ENCODE assay signal across 8 cellular contexts in the genomic region with DNA sequence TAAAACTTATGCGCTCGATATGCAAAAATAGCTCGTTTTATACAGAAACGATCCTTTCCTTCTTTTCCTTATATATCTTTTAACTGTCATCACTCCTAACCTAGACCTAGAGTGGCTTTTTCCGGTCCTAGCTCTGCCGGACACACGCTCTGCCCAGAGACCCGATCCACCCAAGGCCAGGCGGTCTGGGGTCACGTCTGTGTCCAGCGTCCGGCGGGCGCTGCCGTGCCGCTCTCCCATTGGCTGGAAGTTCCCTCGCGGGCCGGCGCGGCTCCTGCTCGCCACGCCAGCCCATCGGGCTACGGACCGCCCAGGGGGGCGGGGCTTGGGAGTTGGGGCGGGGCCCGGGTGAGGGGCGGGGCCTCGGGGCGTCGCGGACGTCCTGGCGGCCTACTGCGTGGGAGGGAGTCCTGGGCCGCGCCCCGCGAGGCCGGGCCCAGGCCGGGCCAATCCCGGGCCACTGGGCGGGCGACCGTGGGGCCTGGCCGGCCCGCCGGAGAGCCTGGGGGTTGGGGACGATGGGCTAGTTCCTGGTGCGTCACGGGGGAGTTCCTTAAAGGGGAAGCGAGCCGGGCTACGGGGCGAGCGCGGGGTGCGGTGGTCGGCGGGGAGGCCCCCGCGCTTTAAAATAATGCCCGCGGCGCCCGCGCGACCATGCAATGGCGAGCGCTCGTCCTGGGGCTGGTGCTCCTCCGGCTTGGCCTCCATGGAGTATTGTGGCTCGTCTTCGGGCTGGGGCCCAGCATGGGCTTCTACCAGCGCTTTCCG. TPM values are rescaled to one million over a fixed set of nuclear protein-coding genes. Genes with fewer than 3 reads are reported as not detected.
A peak's percentile ranks its signal among the peaks of the same experiment; 100 is the strongest.
DNase-seq lines count a peak whose midpoint lies in the region; TF ChIP-seq lines count a peak whose summit lies in the region.

A gene (plus strand): TSS at position 556 of the 768 bp plus-strand sequence. CDS start 99 bp downstream, at position 655.

- no peaks in the 10 kb centered on the region for H3K27me3 ChIP-seq in stomach

- peaks cover 3% of the 10 kb centered on the region; the same call in 1 of the 2 replicates for H3K4me1 ChIP-seq in ES-I3 (ENCODE audit: insufficient read depth, low read length)
- peaks cover 30 to 73% (median 58%) of the 10 kb centered on the region in 4 donors for H3K4me1 ChIP-seq in stomach

- H3K4me1 Mint-ChIP-seq in neural crest cell, result peaks cover 41% of the 10 kb centered on the region

- peak within 1 kb of the TSS; percentile 89 for H3K4me3 ChIP-seq in foreskin fibroblast (ENCODE audit: low read depth in 1 of 2, low read length in 2 of 2)
- H3K4me3 ChIP-seq in stomach, result peak within 1 kb of the TSS; percentile 68 to 96 (median 87)

- H3K27ac Mint-ChIP-seq in neural crest cell (ENCODE audit: unreplicated experiment), result peak within 1 kb of the TSS; percentile 91

- H3K9me3 ChIP-seq in ES-I3 (ENCODE audit: control insufficient read depth, insufficient read depth, low read length) (no peaks in the 10 kb centered on the region), stomach (no peaks in the 10 kb centered on the region)

- TF ChIP-seq CTCF in foreskin fibroblast (IDR thresholded peaks at IDR 0.05; ENCODE audit: low read depth, low read length) (no peak), neural crest cell (conservative IDR thresholded peaks at IDR 0.05) (no peak), stomach (IDR thresholded peaks at IDR 0.05) (no peak)

- peak within 1 kb of the TSS; percentile 93 to 100 (median 99) for H3K27ac ChIP-seq in stomach

- H3K9me3 Mint-ChIP-seq in neural crest cell, result no peaks in the 10 kb centered on the region

- DNase-seq in GOT3 (lab: John Stamatoyannopoulos, UW) (peak; percentile 88), LHCN-M2 (ENCODE audit: low read depth) (peak; percentile 94), SIG-M5 treated with dmso at 0.1 percent for 504 hours (lab: John Stamatoyannopoulos, UW; ENCODE audit: unreplicated experiment) (peak; percentile 95), activated gamma-delta T cell treated with Interleukin-2 at 50 U/mL for 16 hours (peak; percentile 94), foreskin fibroblast (peak; percentile 96 to 98), neural crest cell (ENCODE audit: low read depth, low spot score) (peak; percentile 96), stomach (peak; percentile 96)

- TF ChIP-seq POLR2A in stomach (IDR thresholded peaks at IDR 0.05), result peak in 2 of 4 donors; percentile 17 to 63

- peaks cover 8% of the 10 kb centered on the region for H3K36me3 Mint-ChIP-seq in neural crest cell (ENCODE audit: low read depth)

- peak within 1 kb of the TSS; percentile 100 for H3K4me3 Mint-ChIP-seq in neural crest cell

- H3K9ac ChIP-seq in ES-I3 (ENCODE audit: low read depth, low read length), result peak within 1 kb of the TSS; percentile 90

- TF ChIP-seq EP300 in stomach (IDR thresholded peaks at IDR 0.05), result no peak

- H3K36me3 ChIP-seq in ES-I3 (ENCODE audit: insufficient read depth, low read length) (no peaks in the 10 kb centered on the region), stomach (peaks cover under 1 to 10% (median 5%) of the 10 kb centered on the region in 4 donors)

- 0 to 1% (median 0%) methylated on average over 25 to 78 of the region's 78 CpGs for WGBS in stomach, 5 donors

- no peaks in the 10 kb centered on the region for H3K27me3 Mint-ChIP-seq in neural crest cell (ENCODE audit: low read depth)

- intact Hi-C loops in stomach (cut with DNase I; ENCODE audit: low total_unique reads), result loop anchor here (10.0 kb wide), 1 partner anchor 63 kb away; a partner anchor contains a TSS

RNA-seq across cellular contexts. Expression of the gene that starts here (rescaled TPM):
- 25.6 and 25.7 TPM in 2 replicates for total RNA-seq in LHCN-M2 (2014; rRNA removed)
- 8.9 TPM for polyA plus RNA-seq in LHCN-M2 (2012)
- total RNA-seq in neural crest cell, result 19.7 and 21.2 TPM in 2 replicates
- 100 to 1,000 TPM in 1 of 5 donors, 10 to 100 TPM in 4; 22.2 to 160 (median 53.1) TPM for total RNA-seq in stomach
- polyA plus RNA-seq in stomach, result 1 to 10 TPM; 5.3 to 7.2 (median 5.4) TPM

Comparison
In these comparisons a context has a peak if more than half of its experiments do, and no peak if none do; other contexts are left out.
1. Peak in every context shown above with its lines: DNase-seq, H3K4me3 ChIP-seq and H3K27ac ChIP-seq.